12 cellular contexts compared by ENCODE assay signal in genomic region chr3:58588030-58588614, GRCh38. TPM values are rescaled to one million over a fixed set of nuclear protein-coding genes. Genes with fewer than 3 reads are reported as not detected.
DNase-seq lines count a peak whose midpoint lies in the region; ATAC-seq and TF ChIP-seq lines count a peak whose summit lies in the region.
"Had no signal": no experiment of that assay in that cellular context is flagged by ENCODE, and none has a peak within 500 bp of the region (broad histone marks: within the 10 kb centered on the region; RNA-seq: fewer than 3 reads in every experiment).

No MANE protein-coding gene starts in this region.

- H3K4me2 ChIP-seq in DND-41 (ENCODE audit: insufficient read depth, low read length), result no peak overlapping the region

- H3K9me3 ChIP-seq in DND-41 (ENCODE audit: insufficient read depth, low read length, severe bottlenecking) (no peaks in the 10 kb centered on the region), adrenal gland (replicated peaks in 1 of 3) (no peaks in the 10 kb centered on the region), prostate gland (no peaks in the 10 kb centered on the region)
- H3K9me3 ChIP-seq: upper lobe of right lung had no signal

- 0 out of 2 replicates have a peak, but pooled peaks cover 3% of the 10 kb centered on the region for H4K20me1 ChIP-seq in DND-41 (ENCODE audit: insufficient read depth, low read length)

- ATAC-seq in DND-41 (ENCODE audit: insufficient read depth, low read depth), result peak; percentile 80
- ATAC-seq: upper lobe of right lung had no signal

- H3K9ac ChIP-seq in DND-41 (ENCODE audit: low read depth, low read length), result no peak overlapping the region

- no peaks in the 10 kb centered on the region for H3K79me2 ChIP-seq in DND-41 (ENCODE audit: insufficient read depth, low read length)

- 39 to 45% (median 45%) methylated on average over 2 to 3 of the region's 3 CpGs for WGBS in adrenal gland, 4 donors
- 61% methylated on average over 3 of the region's 3 CpGs for WGBS in prostate gland

- no peaks in the 10 kb centered on the region for H3K4me1 ChIP-seq in DND-41 (ENCODE audit: insufficient read depth, low read length)
- peaks cover 0 to 10% of the 10 kb centered on the region in 2 donors for H3K4me1 ChIP-seq in adrenal gland (replicated peaks in 1 of 2)
- H3K4me1 ChIP-seq in prostate gland (replicated peaks), result peaks cover 5% of the 10 kb centered on the region

- intact Hi-C loops in dorsolateral prefrontal cortex (cut with DNase I), result no loop called here
- intact Hi-C loops in adrenal gland (cut with DNase I), result no loop called here
- intact Hi-C loops in prostate gland (cut with DNase I), result no loop called here

- H2AFZ ChIP-seq in DND-41 (ENCODE audit: low read depth, low read length), result no peak overlapping the region

- H3K27ac ChIP-seq in DND-41 (ENCODE audit: low read length), result no peak overlapping the region
- no peak overlapping the region for H3K27ac ChIP-seq in dorsolateral prefrontal cortex
- no peak overlapping the region for H3K27ac ChIP-seq in adrenal gland
- H3K27ac ChIP-seq in prostate gland, result no peak overlapping the region
- H3K27ac ChIP-seq: upper lobe of right lung had no signal

- no peak overlapping the region for H3K4me3 ChIP-seq in DND-41 (ENCODE audit: low read depth in 1 of 2, low read length in 2 of 2)
- no peak overlapping the region for H3K4me3 ChIP-seq in dorsolateral prefrontal cortex
- H3K4me3 ChIP-seq in adrenal gland, result no peak overlapping the region
- no peak overlapping the region for H3K4me3 ChIP-seq in prostate gland
- H3K4me3 ChIP-seq: upper lobe of right lung had no signal

- TF ChIP-seq CTCF in DND-41 (IDR thresholded peaks at IDR 0.05; ENCODE audit: borderline replicate concordance, extremely low read depth, low read length, poor library complexity, severe bottlenecking) (no peak), dorsolateral prefrontal cortex (IDR thresholded peaks at IDR 0.05 in 54 of 56, conservative IDR thresholded peaks at IDR 0.05 in 2 of 56; ENCODE audit: low read depth in 1 of 56, partially characterized antibody in 56 of 56) (no peak), adrenal gland (IDR thresholded peaks at IDR 0.05) (no peak), prostate gland (IDR thresholded peaks at IDR 0.05) (no peak)

- H3K36me3 ChIP-seq in DND-41 (ENCODE audit: insufficient read depth, low read length) (no peaks in the 10 kb centered on the region), adrenal gland (replicated peaks in 1 of 2) (no peaks in the 10 kb centered on the region), prostate gland (no peaks in the 10 kb centered on the region)
- H3K36me3 ChIP-seq: upper lobe of right lung had no signal

- H3K27me3 ChIP-seq in DND-41 (ENCODE audit: insufficient read depth, low read length, poor library complexity) (no peaks in the 10 kb centered on the region), dorsolateral prefrontal cortex (peaks cover 0 to 4% (median 0%) of the 10 kb centered on the region in 45 donors), adrenal gland (peaks cover 14% of the 10 kb centered on the region), prostate gland (replicated peaks; ENCODE audit: insufficient read depth) (peaks cover 5% of the 10 kb centered on the region)

- TF ChIP-seq POLR2A in adrenal gland (IDR thresholded peaks at IDR 0.05), result no peak
- no peak for TF ChIP-seq POLR2A in prostate gland (IDR thresholded peaks at IDR 0.05)

- DNase-seq in DND-41 (peak; percentile 51), HuH-7 (ENCODE audit: low spot score) (peak; percentile 28), astrocyte of the hippocampus (ENCODE audit: low read depth, low spot score) (peak; percentile 69), left kidney (ENCODE audit: low read depth, low spot score) (peak; percentile 92), dorsolateral prefrontal cortex (no peak), adrenal gland (no peak), Ammon's horn (ENCODE audit: low spot score) (no peak), prostate gland (ENCODE audit: low spot score) (no peak)
- DNase-seq: activated CD4-positive, CD25-positive, alpha-beta regulatory T cell; NCI-H2227 treated with DMSO at 0.1 percent for 48 hours; upper lobe of right lung had no signal

RNA-seq across cellular contexts. Expression of gene FAM107A, which starts 10.9 kb away (rescaled TPM):
- 1,000 to 10,000 TPM in 22 of 120 experiments, 100 to 1,000 TPM in 98; 392 to 2,029 (median 764) TPM for total RNA-seq in dorsolateral prefrontal cortex
- 10 to 100 TPM in 1 of 8 donors, 1 to 10 TPM in 7; 3.0 to 11.6 (median 5.8) TPM for total RNA-seq in adrenal gland
- polyA plus RNA-seq in adrenal gland, result 10 to 100 TPM in 1 of 3 donors, 1 to 10 TPM in 2; 4.9 to 12.5 (median 6.8) TPM
- total RNA-seq in prostate gland, result 10 to 100 TPM; 54.5 to 80.2 TPM
- total RNA-seq: activated T-helper 2 cell treated with anti-CD3 and anti-CD28 coated beads, Interferon-gamma antibody, Interleukin-2, Interleukin-4, amounts not matched to agents 10 μg/mL and 5 μg/mL and 100 μg/mL, durations not matched to agents 14 hours and 24 hours and 36 hours had no signal

RNA-seq across cellular contexts. Expression of gene ACOX2, which starts 51.1 kb away (rescaled TPM):
- 10 to 100 TPM in 32 of 120 experiments, 1 to 10 TPM in 88; 2.1 to 21.2 (median 8.1) TPM for total RNA-seq in dorsolateral prefrontal cortex
- 10 to 100 TPM; 11.3 to 52.4 (median 32.8) TPM for total RNA-seq in adrenal gland
- 10 to 100 TPM; 24.0 to 65.5 (median 56.4) TPM for polyA plus RNA-seq in adrenal gland
- total RNA-seq in prostate gland, result 10 to 100 TPM; 19.7 to 42.5 TPM
- total RNA-seq: activated T-helper 2 cell treated with anti-CD3 and anti-CD28 coated beads, Interferon-gamma antibody, Interleukin-2, Interleukin-4, amounts not matched to agents 10 μg/mL and 5 μg/mL and 100 μg/mL, durations not matched to agents 14 hours and 24 hours and 36 hours had no signal

Comparison
In these comparisons a context has a peak if more than half of its experiments do, and no peak if none do; other contexts are left out.
1. DNase-seq: peak in DND-41 (single experiment), HuH-7 (single experiment), astrocyte of the hippocampus (single experiment) and left kidney (single experiment); none in dorsolateral prefrontal cortex (0 of 10), adrenal gland (0 of 7), Ammon's horn (single experiment) and prostate gland (single experiment).
2. RNA of gene FAM107A, which starts 10.9 kb away (total RNA-seq): 392 to 2,029 TPM in dorsolateral prefrontal cortex; 54.5 to 80.2 TPM in prostate gland and 3.0 to 11.6 TPM in adrenal gland; every median in the first group is over 4 times any median in the second.